ENCODE assay signal across 10 cellular contexts in the genomic region with DNA sequence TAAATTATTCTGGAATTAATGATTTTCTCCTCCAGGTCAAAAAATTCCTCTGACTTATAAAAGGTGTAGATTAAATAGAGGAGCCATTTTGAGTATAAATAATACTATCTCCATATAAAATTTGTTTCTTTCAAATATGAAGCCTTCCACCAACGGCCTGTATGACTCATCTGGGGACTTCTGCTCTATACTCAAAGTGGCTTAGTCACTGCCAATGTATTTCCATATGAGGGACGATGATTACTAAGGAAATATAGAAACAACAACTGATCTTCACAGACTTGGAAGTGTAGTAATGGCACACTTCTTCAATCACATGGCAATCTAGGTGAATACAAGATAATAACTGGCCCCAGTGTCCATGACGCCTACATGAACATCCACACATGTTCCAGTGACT.
DNase-seq lines count a peak whose midpoint lies in the region; ATAC-seq, FAIRE-seq and TF ChIP-seq lines count a peak whose summit lies in the region.
"Had no signal": no experiment of that assay in that cellular context is flagged by ENCODE, and none has a peak within 500 bp of the region (broad histone marks: within the 10 kb centered on the region; RNA-seq: fewer than 3 reads in every experiment).

No MANE protein-coding gene starts in this region.

- peak overlapping the region; percentile 36 for H3K4me2 ChIP-seq in astrocyte (ENCODE audit: low read length)

- TF ChIP-seq CTCF in astrocyte (IDR thresholded peaks at IDR 0.05; ENCODE audit: insufficient read depth, low read depth, low read length): no peak

- H4K20me1 ChIP-seq in astrocyte (ENCODE audit: insufficient read depth, low read length): no peaks in the 10 kb centered on the region

- peaks cover 3% of the 10 kb centered on the region for H3K36me3 Mint-ChIP-seq in astrocyte (ENCODE audit: low read depth, unreplicated experiment)

- no peaks in the 10 kb centered on the region for H3K27me3 ChIP-seq in astrocyte (ENCODE audit: insufficient read depth, low read length)
- H3K27me3 ChIP-seq: gastrocnemius medialis had no signal

- DNase-seq in GM03348 (ENCODE audit: low spot score) (peak; percentile 10), LoVo (ENCODE audit: low spot score) (peak; percentile 11), astrocyte (ENCODE audit: low read depth) (peak; percentile 69), myocyte (ENCODE audit: low read depth) (peak; percentile 6), NCI-H128 (lab: John Stamatoyannopoulos, UW; ENCODE audit: unreplicated experiment) (no peak)
- no peak for DNase-seq in activated effector memory CD4-positive, alpha-beta T cell treated with Interleukin-2 at 50 U/mL for 16 hours
- DNase-seq: activated CD4-positive, alpha-beta T cell treated with anti-CD3 and anti-CD28 coated beads, Interleukin-2, amount 10 ng/mL, durations not matched to agents 24 days and 14 days; gastrocnemius medialis had no signal

- ATAC-seq in GM19467 (IDR thresholded peaks at IDR 0.05; ENCODE audit: unreplicated experiment) (no peak), HG03378 (IDR thresholded peaks at IDR 0.05; ENCODE audit: unreplicated experiment) (no peak)

- no peaks in the 10 kb centered on the region for H3K36me3 ChIP-seq in astrocyte (ENCODE audit: insufficient read depth, low read length)
- H3K36me3 ChIP-seq: gastrocnemius medialis had no signal

- H3K9me3 Mint-ChIP-seq in astrocyte (ENCODE audit: unreplicated experiment): no peaks in the 10 kb centered on the region
- H3K9me3 Mint-ChIP-seq: activated CD4-positive, alpha-beta T cell treated with anti-CD3 and anti-CD28 coated beads, Interleukin-2, amount 10 ng/mL, durations not matched to agents 24 days and 14 days had no signal

- no peak for FAIRE-seq in astrocyte (lab: Jason Lieb, UNC)

- H3K27ac Mint-ChIP-seq in astrocyte (ENCODE audit: unreplicated experiment): peak overlapping the region; percentile 75
- H3K27ac Mint-ChIP-seq: activated CD4-positive, alpha-beta T cell treated with anti-CD3 and anti-CD28 coated beads, Interleukin-2, amount 10 ng/mL, durations not matched to agents 24 days and 14 days had no signal

- no peaks in the 10 kb centered on the region for H3K27me3 Mint-ChIP-seq in astrocyte (ENCODE audit: low read depth, unreplicated experiment)
- H3K27me3 Mint-ChIP-seq: activated CD4-positive, alpha-beta T cell treated with anti-CD3 and anti-CD28 coated beads, Interleukin-2, amount 10 ng/mL, durations not matched to agents 24 days and 14 days had no signal

- no peak overlapping the region for H3K9ac ChIP-seq in astrocyte (ENCODE audit: low read length)

- H3K4me3 Mint-ChIP-seq in astrocyte (ENCODE audit: unreplicated experiment): no peak overlapping the region
- H3K4me3 Mint-ChIP-seq: activated CD4-positive, alpha-beta T cell treated with anti-CD3 and anti-CD28 coated beads, Interleukin-2, amount 10 ng/mL, durations not matched to agents 24 days and 14 days had no signal

- no peak overlapping the region for H3K27ac ChIP-seq in astrocyte (ENCODE audit: low read depth, low read length)

- no peaks in the 10 kb centered on the region for H3K9me3 ChIP-seq in astrocyte (ENCODE audit: insufficient read depth, low read depth, low read length)
- H3K9me3 ChIP-seq: gastrocnemius medialis had no signal

- no peak overlapping the region for H2AFZ ChIP-seq in astrocyte (ENCODE audit: low read depth, low read length)

- H3K4me1 Mint-ChIP-seq in astrocyte (ENCODE audit: low read depth, unreplicated experiment): peaks cover 5% of the 10 kb centered on the region
- H3K4me1 Mint-ChIP-seq: activated CD4-positive, alpha-beta T cell treated with anti-CD3 and anti-CD28 coated beads, Interleukin-2, amount 10 ng/mL, durations not matched to agents 24 days and 14 days had no signal

- H3K79me2 ChIP-seq in astrocyte (ENCODE audit: insufficient read depth, low read length): no peaks in the 10 kb centered on the region

- H3K4me3 ChIP-seq in astrocyte (ENCODE audit: insufficient read depth, low read depth, low read length): no peak overlapping the region
- H3K4me3 ChIP-seq: gastrocnemius medialis had no signal

- H3K4me1 ChIP-seq in astrocyte (ENCODE audit: insufficient read depth, low read length): peaks cover 7% of the 10 kb centered on the region

Comparison
In these comparisons a context has a peak if more than half of its experiments do, and no peak if none do; other contexts are left out.
1. DNase-seq: peak in GM03348 (single experiment), LoVo (single experiment), astrocyte (single experiment) and myocyte (single experiment); none in NCI-H128 (single experiment) and activated effector memory CD4-positive, alpha-beta T cell treated with Interleukin-2 at 50 U/mL for 16 hours (single experiment).